In the genomic region with DNA sequence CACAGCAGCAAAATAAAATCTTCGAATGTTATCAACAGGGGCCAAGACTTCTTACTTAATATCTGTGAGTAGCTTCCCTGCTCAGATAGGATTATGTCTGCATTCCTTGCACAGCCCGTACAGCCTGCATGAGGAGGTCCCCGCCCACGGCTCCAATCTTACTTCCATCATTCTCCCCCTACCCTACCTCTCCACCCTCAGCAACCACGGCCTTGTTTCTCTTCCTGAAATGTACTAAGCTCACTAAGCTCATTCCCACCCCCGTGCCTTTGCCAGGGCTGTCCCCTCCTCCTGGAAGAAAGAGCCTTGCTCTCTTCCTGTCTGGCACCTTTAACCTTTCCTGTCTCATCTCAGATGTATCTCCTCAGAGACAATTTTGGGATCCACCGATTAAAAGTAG, we compare ENCODE assay signal across 12 cellular contexts.
DNase-seq lines count a peak whose midpoint lies in the region; ATAC-seq and TF ChIP-seq lines count a peak whose summit lies in the region.
"Had no signal": no experiment of that assay in that cellular context is flagged by ENCODE, and none has a peak within 500 bp of the region (broad histone marks: within the 10 kb centered on the region; RNA-seq: fewer than 3 reads in every experiment).

No MANE protein-coding gene starts in this region.

- peak overlapping the region; percentile 51 for H3K27ac ChIP-seq in A673 (ENCODE audit: low read depth, low read length, poor library complexity, severe bottlenecking)
- H3K27ac ChIP-seq in fibroblast of lung (ENCODE audit: insufficient read depth, low read length) = peak overlapping the region; percentile 84
- no peak overlapping the region for H3K27ac ChIP-seq in tibial artery
- H3K27ac ChIP-seq: coronary artery, right atrium auricular region had no signal

- H3K4me3 ChIP-seq in A673 (ENCODE audit: low read depth, low read length, poor library complexity, severe bottlenecking) (no peak overlapping the region), fibroblast of lung (replicated peaks in 1 of 4; ENCODE audit: control extremely low read depth in 1 of 4, insufficient read depth in 1 of 4, low read depth in 3 of 4, low read length in 4 of 4) (no peak overlapping the region), tibial artery (no peak overlapping the region), foreskin fibroblast (ENCODE audit: low read depth in 1 of 2, low read length in 2 of 2) (no peak overlapping the region)
- H3K4me3 ChIP-seq: right atrium auricular region had no signal

- H3K36me3 Mint-ChIP-seq in T-cell = peaks cover 3% of the 10 kb centered on the region

- ATAC-seq in T-cell (replicated peaks in 1 of 4) = no peak
- ATAC-seq in GM19455 (IDR thresholded peaks at IDR 0.05; ENCODE audit: unreplicated experiment) = no peak
- ATAC-seq in HG03342 (IDR thresholded peaks at IDR 0.05; ENCODE audit: unreplicated experiment) = no peak

- no peaks in the 10 kb centered on the region for H3K27me3 Mint-ChIP-seq in T-cell

- intact Hi-C loops in A673 (cut with micrococcal nuclease; ENCODE audit: unreplicated experiment) = no loop called here
- intact Hi-C loops in tibial artery (cut with DNase I; ENCODE audit: low total_unique reads) = no loop called here

- DNase-seq in A673 (ENCODE audit: low spot score) (peak; percentile 60), Daoy (ENCODE audit: low read depth) (peak; percentile 22), T-cell (no peak), fibroblast of lung (ENCODE audit: low read depth in 2 of 2) (peak in 1 of 2 donors; percentile 59), tibial artery (no peak), foreskin fibroblast (no peak)
- DNase-seq: glutamatergic neuron, NCI-H446 had no signal

- BruUV-seq in A673 (replicated peaks; lab: Mats Ljungman, UMichigan) = no TSS peak

- H3K27me3 ChIP-seq in A673 (replicated peaks; ENCODE audit: insufficient read depth, low read depth, low read length, poor library complexity) (no peaks in the 10 kb centered on the region), fibroblast of lung (ENCODE audit: control insufficient read depth, insufficient read depth, low read length) (no peaks in the 10 kb centered on the region), tibial artery (no peaks in the 10 kb centered on the region)
- H3K27me3 ChIP-seq: right atrium auricular region had no signal

- CTCF ChIA-PET in A673 (lab: Charles Lee) (interaction anchor here (0.6 to 1.5 kb wide), 2 partner anchors 10 to 110 kb away, joined by 4 to 10 read pairs; no protein-coding TSS in a partner anchor), T-cell (lab: Charles Lee) (interaction anchor here (0.6 to 1.5 kb wide), 5 partner anchors 10 to 372 kb away, joined by 3 to 6 read pairs (median 3); no protein-coding TSS in a partner anchor)

- H3K4me3 Mint-ChIP-seq in T-cell = peak overlapping the region in 1 of 3 donors; percentile 83

- H3K4me2 ChIP-seq in fibroblast of lung (ENCODE audit: extremely low read depth, insufficient read depth, low read length) = peak overlapping the region; percentile 62

- H2AFZ ChIP-seq in fibroblast of lung (ENCODE audit: low read length) = peak overlapping the region; percentile 77

- peaks cover 3 to 13% (median 5%) of the 10 kb centered on the region in 3 donors for H3K9me3 Mint-ChIP-seq in T-cell

- H3K36me3 ChIP-seq in A673 (ENCODE audit: insufficient read depth, low read length, poor library complexity, severe bottlenecking) (no peaks in the 10 kb centered on the region), fibroblast of lung (ENCODE audit: control insufficient read depth, insufficient read depth, low read length) (no peaks in the 10 kb centered on the region), tibial artery (no peaks in the 10 kb centered on the region)
- H3K36me3 ChIP-seq: right atrium auricular region had no signal

- H3K4me1 ChIP-seq in A673 (ENCODE audit: insufficient read depth, low read length, poor library complexity, severe bottlenecking) = peaks cover 19% of the 10 kb centered on the region
- peaks cover 12% of the 10 kb centered on the region for H3K4me1 ChIP-seq in fibroblast of lung (ENCODE audit: control insufficient read depth, extremely low read depth, insufficient read depth, low read length)
- peaks cover 0 to 8% (median 2%) of the 10 kb centered on the region in 4 donors for H3K4me1 ChIP-seq in tibial artery

- H3K27ac Mint-ChIP-seq in T-cell = peak overlapping the region; percentile 53 to 98

- H3K79me2 ChIP-seq in fibroblast of lung (ENCODE audit: control insufficient read depth, insufficient read depth, low read length) = no peaks in the 10 kb centered on the region

- peaks cover 30 to 38% (median 37%) of the 10 kb centered on the region in 3 donors for H3K4me1 Mint-ChIP-seq in T-cell

- H3K9ac ChIP-seq in fibroblast of lung (ENCODE audit: insufficient read depth, low read length) = no peak overlapping the region

- POLR2A ChIA-PET in A673 (lab: Charles Lee; ENCODE audit: low non-redundant PET) (no interaction called here), T-cell (lab: Charles Lee) (interaction anchor here (0.6 to 1.2 kb wide), 3 partner anchors 10 to 683 kb away, joined by 3 to 8 read pairs (median 3); no protein-coding TSS in a partner anchor)

- no peak for TF ChIP-seq CTCF in A673 (conservative IDR thresholded peaks at IDR 0.05; ENCODE audit: low read depth, low read length)
- no peak for TF ChIP-seq CTCF in fibroblast of lung (conservative IDR thresholded peaks at IDR 0.05 in 1 of 2, IDR thresholded peaks at IDR 0.05 in 1 of 2; ENCODE audit: low read depth in 1 of 2, low read length in 2 of 2)
- TF ChIP-seq CTCF in tibial artery (IDR thresholded peaks at IDR 0.05) = no peak
- no peak for TF ChIP-seq CTCF in foreskin fibroblast (IDR thresholded peaks at IDR 0.05; ENCODE audit: low read depth, low read length)

- H4K20me1 ChIP-seq in fibroblast of lung (ENCODE audit: control insufficient read depth, extremely low read depth, insufficient read depth, low read length) = no peaks in the 10 kb centered on the region

- H3K9me3 ChIP-seq in A673 (ENCODE audit: low read depth, low read length, poor library complexity, severe bottlenecking) (peaks cover 9% of the 10 kb centered on the region), fibroblast of lung (ENCODE audit: control insufficient read depth, insufficient read depth, low read depth, low read length) (no peaks in the 10 kb centered on the region), tibial artery (no peaks in the 10 kb centered on the region)

Comparison
In these comparisons a context has a peak if more than half of its experiments do, and no peak if none do; other contexts are left out.
1. DNase-seq: peak in A673 (single experiment) and Daoy (single experiment); none in T-cell (0 of 34), tibial artery (0 of 2) and foreskin fibroblast (0 of 2).
2. H3K27ac ChIP-seq: peak in A673 (single experiment) and fibroblast of lung (single experiment); none in tibial artery (0 of 2).